Comparison of ENCODE assay signal across 10 cellular contexts in the genomic region with DNA sequence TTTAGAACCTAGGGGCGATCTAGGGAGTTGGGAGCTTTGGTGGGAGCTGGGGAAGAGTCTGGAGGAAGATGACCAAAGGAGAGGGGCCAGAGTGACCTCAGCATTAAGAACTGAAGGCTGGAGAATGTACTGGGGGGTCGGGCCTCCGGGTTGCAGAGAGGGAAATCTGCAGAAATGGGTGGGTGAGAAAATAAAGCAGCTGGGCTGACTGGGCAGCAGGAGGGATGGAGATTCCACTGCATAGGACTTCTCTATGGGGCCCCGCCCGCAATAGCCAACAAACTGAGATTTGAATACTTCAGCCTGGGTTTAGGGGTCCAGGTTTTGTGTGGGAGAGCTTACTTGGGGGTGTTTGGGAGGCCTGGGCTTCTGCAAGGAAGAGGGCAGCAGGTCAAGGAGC. TPM values are rescaled to one million over a fixed set of nuclear protein-coding genes. Genes with fewer than 3 reads are reported as not detected.
DNase-seq lines count a peak whose midpoint lies in the region; ATAC-seq lines count a peak whose summit lies in the region.
"Had no signal": no experiment of that assay in that cellular context is flagged by ENCODE, and none has a peak within 500 bp of the region (broad histone marks: within the 10 kb centered on the region; RNA-seq: fewer than 3 reads in every experiment).

No MANE protein-coding gene starts in this region.

- peaks cover 3% of the 10 kb centered on the region for H3K27me3 Mint-ChIP-seq in activated naive CD4-positive, alpha-beta T cell treated with anti-CD3 and anti-CD28 coated beads, Interleukin-2, amount 50 U/mL, for 24 hours
- peaks cover 33% of the 10 kb centered on the region for H3K27me3 Mint-ChIP-seq in activated CD8-positive, alpha-beta T cell treated with anti-CD3 and anti-CD28 coated beads, Interleukin-2, amount 10 ng/mL, durations not matched to agents 7 days and 5 days (ENCODE audit: low read depth)

- H3K4me3 ChIP-seq in iPS-18a (ENCODE audit: low read length), result peak overlapping the region; percentile 71

- no peaks in the 10 kb centered on the region for H3K36me3 Mint-ChIP-seq in activated naive CD4-positive, alpha-beta T cell treated with anti-CD3 and anti-CD28 coated beads, Interleukin-2, amount 50 U/mL, for 24 hours
- H3K36me3 Mint-ChIP-seq in activated CD8-positive, alpha-beta T cell treated with anti-CD3 and anti-CD28 coated beads, Interleukin-2, amount 10 ng/mL, durations not matched to agents 7 days and 5 days (ENCODE audit: low read depth), result no peaks in the 10 kb centered on the region

- H3K27ac ChIP-seq in iPS-18a (ENCODE audit: low read length) (peak overlapping the region; percentile 78), substantia nigra (ENCODE audit: low read depth, low read length, poor library complexity, severe bottlenecking) (peak overlapping the region; percentile 2)
- H3K27ac ChIP-seq: VCaP had no signal

- peak overlapping the region; percentile 46 for H3K27ac Mint-ChIP-seq in activated naive CD4-positive, alpha-beta T cell treated with anti-CD3 and anti-CD28 coated beads, Interleukin-2, amount 50 U/mL, for 24 hours
- H3K27ac Mint-ChIP-seq in activated CD8-positive, alpha-beta T cell treated with anti-CD3 and anti-CD28 coated beads, Interleukin-2, amount 10 ng/mL, durations not matched to agents 7 days and 5 days, result no peak overlapping the region

- peak overlapping the region; percentile 59 for H3K4me3 Mint-ChIP-seq in activated naive CD4-positive, alpha-beta T cell treated with anti-CD3 and anti-CD28 coated beads, Interleukin-2, amount 50 U/mL, for 24 hours
- peak overlapping the region; percentile 15 for H3K4me3 Mint-ChIP-seq in activated CD8-positive, alpha-beta T cell treated with anti-CD3 and anti-CD28 coated beads, Interleukin-2, amount 10 ng/mL, durations not matched to agents 7 days and 5 days

- H3K27me3 ChIP-seq in iPS-18a (ENCODE audit: control insufficient read depth, insufficient read depth, low read length), result peaks cover 27% of the 10 kb centered on the region

- no peaks in the 10 kb centered on the region for H3K36me3 ChIP-seq in iPS-18a (ENCODE audit: control insufficient read depth, low read depth, low read length)

- peak overlapping the region; percentile 75 for H3K9ac ChIP-seq in iPS-18a (ENCODE audit: low read length)

- H3K9me3 ChIP-seq in iPS-18a (ENCODE audit: control insufficient read depth, low read depth, low read length), result no peaks in the 10 kb centered on the region

- H3K4me1 ChIP-seq in iPS-18a (ENCODE audit: control insufficient read depth, low read depth, low read length), result peaks cover 66% of the 10 kb centered on the region

- DNase-seq in activated naive CD4-positive, alpha-beta T cell treated with Interleukin-2 at 50 U/mL for 16 hours, result no peak
- no peak for DNase-seq in activated CD8-positive, alpha-beta T cell treated with anti-CD3 and anti-CD28 coated beads, Interleukin-2, amount 10 ng/mL, durations not matched to agents 7 days and 5 days
- DNase-seq in substantia nigra (lab: John Stamatoyannopoulos, UW) (no peak), NOMO-1 treated with DMSO at 0.1 percent for 48 hours (lab: John Stamatoyannopoulos, UW; ENCODE audit: unreplicated experiment) (no peak), DMS153 treated with DMSO at 0.1 percent for 48 hours (lab: John Stamatoyannopoulos, UW; ENCODE audit: unreplicated experiment) (no peak)
- DNase-seq: AML-193 had no signal

- ATAC-seq in activated CD8-positive, alpha-beta T cell treated with anti-CD3 and anti-CD28 coated beads, Interleukin-2, amount 10 ng/mL, durations not matched to agents 7 days and 5 days, result no peak
- no peak for ATAC-seq in GM21619 (IDR thresholded peaks at IDR 0.05; ENCODE audit: unreplicated experiment)

- CTCF ChIA-PET in activated CD8-positive, alpha-beta T cell treated with anti-CD3 and anti-CD28 coated beads, Interleukin-2, amount 10 ng/mL, durations not matched to agents 7 days and 5 days (lab: Charles Lee), result interaction anchor here (0.6 to 17.4 kb wide), 27 partner anchors 8 to 321 kb away, joined by 3 to 311 read pairs (median 5); partner anchors contain the start of genes HAPLN2, INSRR, ISG20L2 and METTL25B

- peaks cover 16% of the 10 kb centered on the region for H3K4me1 Mint-ChIP-seq in activated naive CD4-positive, alpha-beta T cell treated with anti-CD3 and anti-CD28 coated beads, Interleukin-2, amount 50 U/mL, for 24 hours
- H3K4me1 Mint-ChIP-seq in activated CD8-positive, alpha-beta T cell treated with anti-CD3 and anti-CD28 coated beads, Interleukin-2, amount 10 ng/mL, durations not matched to agents 7 days and 5 days (ENCODE audit: low read depth), result peaks cover 24% of the 10 kb centered on the region

- no peaks in the 10 kb centered on the region for H3K9me3 Mint-ChIP-seq in activated naive CD4-positive, alpha-beta T cell treated with anti-CD3 and anti-CD28 coated beads, Interleukin-2, amount 50 U/mL, for 24 hours
- H3K9me3 Mint-ChIP-seq in activated CD8-positive, alpha-beta T cell treated with anti-CD3 and anti-CD28 coated beads, Interleukin-2, amount 10 ng/mL, durations not matched to agents 7 days and 5 days (ENCODE audit: insufficient read depth), result no peaks in the 10 kb centered on the region

- POLR2A ChIA-PET in activated CD8-positive, alpha-beta T cell treated with anti-CD3 and anti-CD28 coated beads, Interleukin-2, amount 10 ng/mL, durations not matched to agents 7 days and 5 days (lab: Charles Lee), result interaction anchor here (1.1 to 2.4 kb wide), 4 partner anchors 17 to 31 kb away, joined by 3 to 9 read pairs (median 6); partner anchors contain the start of genes ISG20L2 and METTL25B

RNA-seq across cellular contexts. Expression of gene CRABP2, which starts 1.6 kb away (rescaled TPM):
- total RNA-seq in activated CD8-positive, alpha-beta T cell treated with anti-CD3 and anti-CD28 coated beads, Interleukin-2, amount 10 ng/mL, durations not matched to agents 7 days and 5 days, result 1 to 10 TPM; 1.3 to 1.9 TPM

RNA-seq across cellular contexts. Expression of gene METTL25B, which starts 21.2 kb away (rescaled TPM):
- total RNA-seq in activated CD8-positive, alpha-beta T cell treated with anti-CD3 and anti-CD28 coated beads, Interleukin-2, amount 10 ng/mL, durations not matched to agents 7 days and 5 days, result 10 to 100 TPM; 30.0 to 34.0 TPM

RNA-seq across cellular contexts. Expression of gene ISG20L2, which starts 21.5 kb away (rescaled TPM):
- 10 to 100 TPM; 56.3 to 58.8 TPM for total RNA-seq in activated CD8-positive, alpha-beta T cell treated with anti-CD3 and anti-CD28 coated beads, Interleukin-2, amount 10 ng/mL, durations not matched to agents 7 days and 5 days

RNA-seq across cellular contexts. Expression of gene NES, which starts 29.8 kb away (rescaled TPM):
- total RNA-seq in activated CD8-positive, alpha-beta T cell treated with anti-CD3 and anti-CD28 coated beads, Interleukin-2, amount 10 ng/mL, durations not matched to agents 7 days and 5 days, result not detected

RNA-seq across cellular contexts. Expression of gene MRPL24, which starts 33.9 kb away (rescaled TPM):
- total RNA-seq in activated CD8-positive, alpha-beta T cell treated with anti-CD3 and anti-CD28 coated beads, Interleukin-2, amount 10 ng/mL, durations not matched to agents 7 days and 5 days, result 10 to 100 TPM; 59.8 to 62.6 TPM
